ENCODE assay signal across 8 cellular contexts in genomic region chr9:92728831-92729734, GRCh38. TPM values are rescaled to one million over a fixed set of nuclear protein-coding genes. Genes with fewer than 3 reads are reported as not detected.
DNase-seq lines count a peak whose midpoint lies in the region; ATAC-seq and TF ChIP-seq lines count a peak whose summit lies in the region.

No MANE protein-coding gene starts in this region.

- H3K79me2 ChIP-seq in hepatocyte, result peaks cover 48% of the 10 kb centered on the region

- no peaks in the 10 kb centered on the region for H3K9me2 ChIP-seq in hepatocyte (replicated peaks; ENCODE audit: insufficient read depth)

- H3K4me2 ChIP-seq in hepatocyte, result no peak overlapping the region

- WGBS in hepatocyte (ENCODE audit: low lambda C conversion rate, missing lambda C conversion rate), result 91% methylated on average over 22 of the region's 22 CpGs

- intact Hi-C loops in upper lobe of right lung (cut with DNase I), result no loop called here

- ATAC-seq in GM18909 (IDR thresholded peaks at IDR 0.05; ENCODE audit: poor library complexity, unreplicated experiment) (peak; percentile 87), HG03066 (IDR thresholded peaks at IDR 0.05; ENCODE audit: low read depth, unreplicated experiment) (peak; percentile 86), upper lobe of right lung (peak; percentile 74), GM18870 (IDR thresholded peaks at IDR 0.05; ENCODE audit: unreplicated experiment) (no peak)

- H3K27me3 ChIP-seq in SJSA1 (replicated peaks) (no peaks in the 10 kb centered on the region), hepatocyte (no peaks in the 10 kb centered on the region), upper lobe of right lung (no peaks in the 10 kb centered on the region)

- H3K9me3 ChIP-seq in SJSA1 (replicated peaks), result no peaks in the 10 kb centered on the region
- H3K9me3 ChIP-seq in hepatocyte (ENCODE audit: low read depth), result no peaks in the 10 kb centered on the region
- no peaks in the 10 kb centered on the region for H3K9me3 ChIP-seq in upper lobe of right lung

- peaks cover 17% of the 10 kb centered on the region for H4K20me1 ChIP-seq in hepatocyte (ENCODE audit: insufficient read depth, poor library complexity, severe bottlenecking)

- peaks cover 9% of the 10 kb centered on the region for H3K4me1 ChIP-seq in SJSA1 (replicated peaks)
- no peaks in the 10 kb centered on the region for H3K4me1 ChIP-seq in hepatocyte (ENCODE audit: insufficient read depth)
- H3K4me1 ChIP-seq in upper lobe of right lung, result peaks cover 11% of the 10 kb centered on the region

- TF ChIP-seq CTCF in hepatocyte (IDR thresholded peaks at IDR 0.05; ENCODE audit: poor library complexity) (peak; percentile 14), upper lobe of right lung (IDR thresholded peaks at IDR 0.05) (peak; percentile 46)

- DNase-seq in AG20443 (ENCODE audit: low spot score) (peak; percentile 46), SJSA1 (ENCODE audit: low read depth in 1 of 2, low spot score in 2 of 2) (peak; percentile 32 to 65), hepatocyte (ENCODE audit: low spot score) (no peak), upper lobe of right lung (peak; percentile 74), UCSD-AML1 (lab: John Stamatoyannopoulos, UW; ENCODE audit: unreplicated experiment) (no peak)

- H2AFZ ChIP-seq in hepatocyte, result no peak overlapping the region

- H3K36me3 ChIP-seq in SJSA1 (peaks cover 40% of the 10 kb centered on the region), hepatocyte (replicated peaks; ENCODE audit: insufficient read depth, low read depth) (no peaks in the 10 kb centered on the region), upper lobe of right lung (peaks cover 13% of the 10 kb centered on the region)

- H3K4me3 ChIP-seq in SJSA1 (no peak overlapping the region), hepatocyte (no peak overlapping the region), upper lobe of right lung (no peak overlapping the region)

- H3K27ac ChIP-seq in SJSA1 (no peak overlapping the region), hepatocyte (no peak overlapping the region), upper lobe of right lung (no peak overlapping the region)

RNA-seq across cellular contexts. Expression of gene BICD2, which starts 35.5 kb away (rescaled TPM):
- total RNA-seq in SJSA1 (2014; rRNA removed; shearing (Covaris generic)), result 60.1 and 67.4 TPM in 2 replicates
- total RNA-seq in hepatocyte (19.9 and 25.7 TPM in 2 replicates), upper lobe of right lung (38.6 TPM)
- 11.0 and 13.2 TPM in 2 replicates for polyA plus RNA-seq in hepatocyte

RNA-seq across cellular contexts. Expression of gene IPPK, which starts 59.2 kb away (rescaled TPM):
- total RNA-seq in SJSA1 (2014; rRNA removed; shearing (Covaris generic)), result 8.5 and 13.2 TPM in 2 replicates
- total RNA-seq in hepatocyte, result 15.3 and 15.6 TPM in 2 replicates
- polyA plus RNA-seq in hepatocyte, result 8.5 and 12.4 TPM in 2 replicates
- total RNA-seq in upper lobe of right lung, result 9.6 TPM

Comparison
In these comparisons a context has a peak if more than half of its experiments do, and no peak if none do; other contexts are left out.
1. DNase-seq: peak in AG20443 (single experiment), SJSA1 (2 of 2) and upper lobe of right lung (single experiment); none in hepatocyte (single experiment) and UCSD-AML1 (single experiment).